ENCODE assay signal across 1 cellular context in genomic region chr6:71727632-71728294, GRCh38.
TF ChIP-seq lines count a peak whose summit lies in the region.

No MANE protein-coding gene starts in this region.

TF ChIP-seq in H1, 55 proteins besides CTCF, POLR2A, EP300 and RAD21 (continued from another document):
- no peak for TF ChIP-seq ATF2 (IDR thresholded peaks at IDR 0.05; ENCODE audit: low read length)
- no peak for TF ChIP-seq CBX5 (IDR thresholded peaks at IDR 0.05; ENCODE audit: low read depth, low read length)
- no peak for TF ChIP-seq USF2 (IDR thresholded peaks at IDR 0.05; ENCODE audit: low read length)
- TF ChIP-seq EGR1 (IDR thresholded peaks at IDR 0.05; ENCODE audit: borderline replicate concordance, low read depth, low read length) = no peak
- TF ChIP-seq SIX5 (IDR thresholded peaks at IDR 0.05; ENCODE audit: low read depth, low read length) = no peak
- TF ChIP-seq KDM1A (IDR thresholded peaks at IDR 0.05; ENCODE audit: borderline replicate concordance, low read length) = no peak
- no peak for TF ChIP-seq CHD7 (IDR thresholded peaks at IDR 0.05; ENCODE audit: insufficient replicate concordance, low read length)
- TF ChIP-seq HDAC2 (IDR thresholded peaks at IDR 0.05; ENCODE audit: borderline replicate concordance in 1 of 2, low read depth in 2 of 2, low read length in 2 of 2) = no peak
- TF ChIP-seq ASH2L (IDR thresholded peaks at IDR 0.05; ENCODE audit: low read length) = no peak
- no peak for TF ChIP-seq SAP30 (IDR thresholded peaks at IDR 0.05; ENCODE audit: insufficient read depth, insufficient replicate concordance, low read length)
- TF ChIP-seq KDM5A (IDR thresholded peaks at IDR 0.05; ENCODE audit: low read length) = no peak
